Comparison of ENCODE assay signal across 26 cellular contexts in genomic region chr21:20802631-20803260, GRCh38.
DNase-seq lines count a peak whose midpoint lies in the region; ATAC-seq and TF ChIP-seq lines count a peak whose summit lies in the region.
"Had no signal": no experiment of that assay in that cellular context is flagged by ENCODE, and none has a peak within 500 bp of the region (broad histone marks: within the 10 kb centered on the region; RNA-seq: fewer than 3 reads in every experiment).

No MANE protein-coding gene starts in this region.

- H3K27ac Mint-ChIP-seq in natural killer cell treated with Interleukin-12 subunit alpha and Interleukin-12 subunit beta and Interleukin-15 and Interleukin-18, amount 100 ng/mL, for 72 hours, result no peak overlapping the region
- no peak overlapping the region for H3K27ac Mint-ChIP-seq in progenitor cell of endocrine pancreas
- H3K27ac Mint-ChIP-seq: activated CD4-positive, alpha-beta T cell treated with anti-CD3 and anti-CD28 coated beads for 36 hours; activated naive CD8-positive, alpha-beta T cell treated with anti-CD3 and anti-CD28 coated beads, Interleukin-2, amount 10 ng/mL, durations not matched to agents 7 days and 5 days; memory B cell; T-helper 1 cell treated with Interleukin-12 subunit alpha and Interleukin-12 subunit beta and Interleukin-4 antibody, amounts not matched to agents 30 μg/mL and 1 μg/mL, for 36 hours had no signal

- no peak overlapping the region for H3K4me3 Mint-ChIP-seq in natural killer cell treated with Interleukin-12 subunit alpha and Interleukin-12 subunit beta and Interleukin-15 and Interleukin-18, amount 100 ng/mL, for 72 hours
- no peak overlapping the region for H3K4me3 Mint-ChIP-seq in progenitor cell of endocrine pancreas (ENCODE audit: low read depth)
- H3K4me3 Mint-ChIP-seq: activated CD4-positive, alpha-beta T cell treated with anti-CD3 and anti-CD28 coated beads for 36 hours; activated naive CD8-positive, alpha-beta T cell treated with anti-CD3 and anti-CD28 coated beads, Interleukin-2, amount 10 ng/mL, durations not matched to agents 7 days and 5 days; memory B cell; T-helper 1 cell treated with Interleukin-12 subunit alpha and Interleukin-12 subunit beta and Interleukin-4 antibody, amounts not matched to agents 30 μg/mL and 1 μg/mL, for 36 hours had no signal

- no peak for TF ChIP-seq CTCF in progenitor cell of endocrine pancreas (IDR thresholded peaks at IDR 0.05; ENCODE audit: unreplicated experiment)

- no peaks in the 10 kb centered on the region for H3K27me3 Mint-ChIP-seq in natural killer cell treated with Interleukin-12 subunit alpha and Interleukin-12 subunit beta and Interleukin-15 and Interleukin-18, amount 100 ng/mL, for 72 hours
- H3K27me3 Mint-ChIP-seq in progenitor cell of endocrine pancreas, result no peaks in the 10 kb centered on the region
- H3K27me3 Mint-ChIP-seq: activated CD4-positive, alpha-beta T cell treated with anti-CD3 and anti-CD28 coated beads for 36 hours; activated naive CD8-positive, alpha-beta T cell treated with anti-CD3 and anti-CD28 coated beads, Interleukin-2, amount 10 ng/mL, durations not matched to agents 7 days and 5 days; memory B cell had no signal

- peaks cover 13% of the 10 kb centered on the region for H3K36me3 Mint-ChIP-seq in natural killer cell treated with Interleukin-12 subunit alpha and Interleukin-12 subunit beta and Interleukin-15 and Interleukin-18, amount 100 ng/mL, for 72 hours
- no peaks in the 10 kb centered on the region for H3K36me3 Mint-ChIP-seq in progenitor cell of endocrine pancreas (ENCODE audit: insufficient read depth)
- H3K36me3 Mint-ChIP-seq: activated naive CD8-positive, alpha-beta T cell treated with anti-CD3 and anti-CD28 coated beads, Interleukin-2, amount 10 ng/mL, durations not matched to agents 7 days and 5 days; memory B cell had no signal

- H3K9me3 Mint-ChIP-seq in natural killer cell treated with Interleukin-12 subunit alpha and Interleukin-12 subunit beta and Interleukin-15 and Interleukin-18, amount 100 ng/mL, for 72 hours, result peaks cover 13% of the 10 kb centered on the region
- H3K9me3 Mint-ChIP-seq in progenitor cell of endocrine pancreas (ENCODE audit: low read depth), result no peaks in the 10 kb centered on the region
- H3K9me3 Mint-ChIP-seq: memory B cell had no signal

- DNase-seq in G401 (ENCODE audit: low spot score) (peak; percentile 14), amygdala (lab: John Stamatoyannopoulos, UW) (peak in 33 of 56 donors; percentile 1 to 68 (median 17)), hippocampal formation (lab: John Stamatoyannopoulos, UW) (peak; percentile 50 to 83), putamen (ENCODE audit: low spot score) (peak; percentile 56), progenitor cell of endocrine pancreas (ENCODE audit: low spot score, unreplicated experiment) (no peak)
- DNase-seq in natural killer cell treated with Interleukin-12 subunit alpha and Interleukin-12 subunit beta and Interleukin-15 and Interleukin-18, amount 100 ng/mL, for 72 hours (ENCODE audit: low spot score), result no peak
- DNase-seq: activated CD4-positive, alpha-beta T cell treated with anti-CD3 and anti-CD28 coated beads for 36 hours; activated gamma-delta T cell; activated naive CD8-positive, alpha-beta T cell treated with anti-CD3 and anti-CD28 coated beads, Interleukin-2, amount 10 ng/mL, durations not matched to agents 7 days and 5 days; activated T-cell treated with anti-CD3 and anti-CD28 coated beads for 4 hours; COR-L47; DMS79 treated with DMSO at 0.1 percent for 48 hours; effector CD4-positive, alpha-beta T cell; erythroblast; left colon; NCI-H1105 treated with DMSO at 0.1 percent for 48 hours; NCI-H2029 treated with DMSO at 0.1 percent for 48 hours; NCI-H226; NCI-H774; SK-N-SH; stimulated activated naive CD4-positive, alpha-beta T cell treated with Interleukin-2 at 50 U/mL for 16 hours; tibial artery had no signal

- ATAC-seq in natural killer cell treated with Interleukin-12 subunit alpha and Interleukin-12 subunit beta and Interleukin-15 and Interleukin-18, amount 100 ng/mL, for 72 hours, result no peak
- no peak for ATAC-seq in activated CD4-positive, CD25-positive, alpha-beta regulatory T cell treated with anti-CD3 and anti-CD28 coated beads, Interleukin-2, amount 50 U/mL, for 24 hours
- ATAC-seq: activated CD4-positive, alpha-beta T cell treated with anti-CD3 and anti-CD28 coated beads for 36 hours; K562; left colon had no signal

- in situ Hi-C loops in G401 (cut with HindIII; ENCODE audit: low sequenced_read_pairs), result no loop called here

- H3K4me1 Mint-ChIP-seq in natural killer cell treated with Interleukin-12 subunit alpha and Interleukin-12 subunit beta and Interleukin-15 and Interleukin-18, amount 100 ng/mL, for 72 hours (ENCODE audit: low read depth in 2 of 2), result no peaks in the 10 kb centered on the region
- no peaks in the 10 kb centered on the region for H3K4me1 Mint-ChIP-seq in progenitor cell of endocrine pancreas (ENCODE audit: low read depth)
- H3K4me1 Mint-ChIP-seq: activated CD4-positive, alpha-beta T cell treated with anti-CD3 and anti-CD28 coated beads for 36 hours; activated naive CD8-positive, alpha-beta T cell treated with anti-CD3 and anti-CD28 coated beads, Interleukin-2, amount 10 ng/mL, durations not matched to agents 7 days and 5 days; memory B cell had no signal

Comparison
In these comparisons a context has a peak if more than half of its experiments do, and no peak if none do; other contexts are left out.
1. DNase-seq: peak in G401 (single experiment), amygdala (33 of 56), hippocampal formation (2 of 2) and putamen (single experiment); none in natural killer cell treated with Interleukin-12 subunit alpha and Interleukin-12 subunit beta and Interleukin-15 and Interleukin-18, amount 100 ng/mL, for 72 hours (single experiment) and progenitor cell of endocrine pancreas (single experiment).